Comparison of ENCODE assay signal across 19 cellular contexts in the genomic region with DNA sequence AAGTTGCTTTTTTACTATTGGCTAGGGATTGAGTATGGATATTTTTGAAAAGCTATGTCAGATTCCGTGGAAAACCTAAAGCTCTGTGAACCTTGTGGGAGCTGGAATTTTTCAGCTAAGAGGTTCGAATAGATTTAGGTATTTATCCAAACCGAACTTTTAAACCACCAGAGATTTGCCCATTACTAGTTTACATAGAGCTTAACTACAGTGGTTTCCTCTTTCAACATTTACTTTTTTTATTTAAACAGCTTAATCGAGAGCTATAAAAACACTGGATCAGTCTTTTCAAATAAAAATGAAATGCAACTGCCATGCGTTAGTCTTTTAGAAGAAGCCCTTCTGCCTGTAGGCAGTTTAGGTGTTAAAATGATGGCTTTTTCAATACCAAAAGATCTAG.
DNase-seq lines count a peak whose midpoint lies in the region; ATAC-seq, FAIRE-seq and TF ChIP-seq lines count a peak whose summit lies in the region.
"Had no signal": no experiment of that assay in that cellular context is flagged by ENCODE, and none has a peak within 500 bp of the region (broad histone marks: within the 10 kb centered on the region; RNA-seq: fewer than 3 reads in every experiment).

No MANE protein-coding gene starts in this region.

- ATAC-seq in left lung (peak; percentile 32), GM19455 (IDR thresholded peaks at IDR 0.05; ENCODE audit: unreplicated experiment) (no peak)
- ATAC-seq: CD8-positive, alpha-beta T cell had no signal

- H2AFZ ChIP-seq in Karpas-422 (ENCODE audit: low read length) (peak overlapping the region; percentile 3; the same call in 1 of the 2 replicates), astrocyte (ENCODE audit: low read depth, low read length) (no peak overlapping the region)

- H3K4me3 ChIP-seq in Karpas-422 (ENCODE audit: low read length), result no peak overlapping the region
- no peak overlapping the region for H3K4me3 ChIP-seq in astrocyte (ENCODE audit: insufficient read depth, low read depth, low read length)
- no peak overlapping the region for H3K4me3 ChIP-seq in left lung
- no peak overlapping the region for H3K4me3 ChIP-seq in SJCRH30
- H3K4me3 ChIP-seq: BLaER1 treated with 17β-estradiol and CSF1 and Interleukin-3, amounts not matched to agents 10 nM and 100 nM; HAP-1 had no signal

- H3K9me3 ChIP-seq in Karpas-422 (ENCODE audit: low read length), result no peaks in the 10 kb centered on the region
- no peaks in the 10 kb centered on the region for H3K9me3 ChIP-seq in astrocyte (ENCODE audit: insufficient read depth, low read depth, low read length)
- no peaks in the 10 kb centered on the region for H3K9me3 ChIP-seq in left lung
- no peaks in the 10 kb centered on the region for H3K9me3 ChIP-seq in SJCRH30 (replicated peaks)
- H3K9me3 ChIP-seq: BLaER1 treated with 17β-estradiol and CSF1 and Interleukin-3, amounts not matched to agents 10 nM and 100 nM; HAP-1 had no signal

- H4K20me1 ChIP-seq in Karpas-422 (ENCODE audit: insufficient read depth, low read depth, low read length) (no peaks in the 10 kb centered on the region), astrocyte (ENCODE audit: insufficient read depth, low read length) (no peaks in the 10 kb centered on the region)
- H4K20me1 ChIP-seq: BLaER1 treated with 17β-estradiol and CSF1 and Interleukin-3, amounts not matched to agents 10 nM and 100 nM had no signal

- peak; percentile 14 for DNase-seq in NCI-H1092 treated with DMSO at 0.1 percent for 48 hours (lab: John Stamatoyannopoulos, UW)
- no peak for DNase-seq in NCI-H1092 (lab: John Stamatoyannopoulos, UW)
- DNase-seq in Karpas-422, result no peak
- DNase-seq in astrocyte (ENCODE audit: low read depth), result no peak
- DNase-seq in left lung, result no peak
- no peak for DNase-seq in cerebellar nuclear complex (lab: John Stamatoyannopoulos, UW)
- DNase-seq in SJCRH30, result no peak
- DNase-seq: 8988T; Calu3; CD8-positive, alpha-beta T cell had no signal

- H3K27ac ChIP-seq in Karpas-422 (ENCODE audit: low read length) (no peak overlapping the region), astrocyte (ENCODE audit: low read depth, low read length) (no peak overlapping the region), left lung (no peak overlapping the region), SJCRH30 (no peak overlapping the region)
- H3K27ac ChIP-seq: BLaER1 treated with 17β-estradiol and CSF1 and Interleukin-3, amounts not matched to agents 10 nM and 100 nM; HL-60 had no signal

- no peak overlapping the region for H3K4me3 Mint-ChIP-seq in astrocyte (ENCODE audit: unreplicated experiment)
- H3K4me3 Mint-ChIP-seq: B cell; CD8-positive, alpha-beta T cell had no signal

- no peaks in the 10 kb centered on the region for H3K9me3 Mint-ChIP-seq in astrocyte (ENCODE audit: unreplicated experiment)
- H3K9me3 Mint-ChIP-seq: CD8-positive, alpha-beta T cell had no signal

- H3K4me1 ChIP-seq in Karpas-422 (ENCODE audit: low read length) (peaks cover 6% of the 10 kb centered on the region), astrocyte (ENCODE audit: insufficient read depth, low read length) (no peaks in the 10 kb centered on the region), left lung (no peaks in the 10 kb centered on the region), SJCRH30 (no peaks in the 10 kb centered on the region)
- H3K4me1 ChIP-seq: BLaER1 treated with 17β-estradiol and CSF1 and Interleukin-3, amounts not matched to agents 10 nM and 100 nM had no signal

- H3K36me3 ChIP-seq in Karpas-422 (ENCODE audit: insufficient read depth, low read length) (no peaks in the 10 kb centered on the region), astrocyte (ENCODE audit: insufficient read depth, low read length) (no peaks in the 10 kb centered on the region), left lung (no peaks in the 10 kb centered on the region), SJCRH30 (no peaks in the 10 kb centered on the region)
- H3K36me3 ChIP-seq: HAP-1 had no signal

- intact Hi-C loops in left lung (cut with DNase I), result no loop called here

- H3K27me3 ChIP-seq in Karpas-422 (ENCODE audit: low read length) (no peaks in the 10 kb centered on the region), astrocyte (ENCODE audit: insufficient read depth, low read length) (no peaks in the 10 kb centered on the region), left lung (no peaks in the 10 kb centered on the region), SJCRH30 (no peaks in the 10 kb centered on the region)

- peak; percentile 29 for FAIRE-seq in astrocyte (lab: Jason Lieb, UNC)
- FAIRE-seq: G401.6, GM12892, GM18507, H1 had no signal

- no peaks in the 10 kb centered on the region for H3K27me3 Mint-ChIP-seq in astrocyte (ENCODE audit: low read depth, unreplicated experiment)
- H3K27me3 Mint-ChIP-seq: B cell had no signal

- H3K9me2 ChIP-seq in Karpas-422 (replicated peaks; ENCODE audit: insufficient read depth, low read length), result no peaks in the 10 kb centered on the region

- H3K79me2 ChIP-seq in Karpas-422 (ENCODE audit: low read length) (no peaks in the 10 kb centered on the region), astrocyte (ENCODE audit: insufficient read depth, low read length) (no peaks in the 10 kb centered on the region)

- H3K27ac Mint-ChIP-seq in astrocyte (ENCODE audit: unreplicated experiment), result no peak overlapping the region
- H3K27ac Mint-ChIP-seq: B cell; CD8-positive, alpha-beta T cell had no signal

- H3K9ac ChIP-seq in Karpas-422 (ENCODE audit: low read length) (no peak overlapping the region), astrocyte (ENCODE audit: low read length) (no peak overlapping the region)
- H3K9ac ChIP-seq: BLaER1 treated with 17β-estradiol and CSF1 and Interleukin-3, amounts not matched to agents 10 nM and 100 nM had no signal

- H3K36me3 Mint-ChIP-seq in astrocyte (ENCODE audit: low read depth, unreplicated experiment), result no peaks in the 10 kb centered on the region

- H3K4me1 Mint-ChIP-seq in astrocyte (ENCODE audit: low read depth, unreplicated experiment), result no peaks in the 10 kb centered on the region
- H3K4me1 Mint-ChIP-seq: B cell had no signal

- H3K4me2 ChIP-seq in Karpas-422 (ENCODE audit: low read depth, low read length, poor library complexity, severe bottlenecking) (no peak overlapping the region), astrocyte (ENCODE audit: low read length) (no peak overlapping the region)
- H3K4me2 ChIP-seq: BLaER1 treated with 17β-estradiol and CSF1 and Interleukin-3, amounts not matched to agents 10 nM and 100 nM had no signal

- TF ChIP-seq CTCF in astrocyte (IDR thresholded peaks at IDR 0.05; ENCODE audit: insufficient read depth, low read depth, low read length) (no peak), left lung (IDR thresholded peaks at IDR 0.05) (no peak)
